In the genomic region with DNA sequence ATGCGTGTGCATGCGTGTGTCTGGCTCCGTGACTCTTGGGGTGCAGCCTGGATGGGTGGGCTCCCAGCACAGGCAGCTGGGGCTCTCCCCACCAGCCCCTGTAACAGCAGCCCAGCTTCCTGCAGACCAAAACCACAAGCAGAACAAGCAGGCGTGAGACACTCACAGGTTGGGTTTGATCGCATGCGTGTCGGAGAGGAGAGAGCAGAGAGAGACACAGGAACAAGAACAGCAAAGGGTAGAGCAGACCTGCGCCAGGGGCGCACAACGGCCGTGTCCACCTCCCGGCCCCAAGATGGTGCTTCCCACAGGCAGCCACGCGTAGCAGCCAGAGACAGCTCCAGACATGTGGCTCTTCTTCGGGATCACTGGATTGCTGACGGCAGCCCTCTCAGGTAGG, we compare ENCODE assay signal across 10 cellular contexts. TPM values are rescaled to one million over a fixed set of nuclear protein-coding genes. Genes with fewer than 3 reads are reported as not detected.
DNase-seq lines count a peak whose midpoint lies in the region; ATAC-seq and TF ChIP-seq lines count a peak whose summit lies in the region.
"Had no signal": no experiment of that assay in that cellular context is flagged by ENCODE, and none has a peak within 500 bp of the region (broad histone marks: within the 10 kb centered on the region; RNA-seq: fewer than 3 reads in every experiment).

CD6 (plus strand) TSS at position 161 of the 400 bp plus-strand sequence; CDS start at position 347, 186 bp downstream.

- TF ChIP-seq CTCF in lower lobe of right lung (IDR thresholded peaks at IDR 0.05): no peak

- H3K27me3 ChIP-seq in lower lobe of right lung (ENCODE audit: low read depth) (no peaks in the 10 kb centered on the region), thymus (ENCODE audit: control insufficient read depth, insufficient read depth) (no peaks in the 10 kb centered on the region)
- H3K27me3 ChIP-seq: right lobe of liver had no signal

- H3K36me3 ChIP-seq in lower lobe of right lung (no peaks in the 10 kb centered on the region), thymus (ENCODE audit: control insufficient read depth, insufficient read depth) (no peaks in the 10 kb centered on the region)
- H3K36me3 ChIP-seq: right lobe of liver had no signal

- H3K9me3 ChIP-seq in lower lobe of right lung (no peaks in the 10 kb centered on the region), thymus (ENCODE audit: control insufficient read depth) (no peaks in the 10 kb centered on the region)
- H3K9me3 ChIP-seq: right lobe of liver had no signal

- H3K27ac ChIP-seq in lower lobe of right lung: peak within 1 kb of the TSS; percentile 38
- H3K27ac ChIP-seq in thymus (ENCODE audit: low read depth): peak within 1 kb of the TSS; percentile 85
- H3K27ac ChIP-seq: right lobe of liver, VCaP had no signal

- WGBS in thymus: 9% methylated on average over 16 of the region's 16 CpGs

- DNase-seq in T follicular helper cell (ENCODE audit: low read depth): peak; percentile 56
- DNase-seq in activated T-cell treated with anti-CD3 and anti-CD28 coated beads for 1 hour (ENCODE audit: low read depth): peak; percentile 42
- no peak for DNase-seq in lower lobe of right lung
- DNase-seq in NCI-H1105 treated with DMSO at 0.1 percent for 48 hours (lab: John Stamatoyannopoulos, UW): no peak
- DNase-seq in Right ventricle myocardium superior: no peak
- DNase-seq in foreskin melanocyte: no peak
- DNase-seq: NCI-H510A, right lobe of liver had no signal

- intact Hi-C loops in lower lobe of right lung (cut with DNase I) (no loop called here), Right ventricle myocardium superior (cut with DNase I) (no loop called here)

- no peaks in the 10 kb centered on the region for H3K4me1 ChIP-seq in lower lobe of right lung
- H3K4me1 ChIP-seq in thymus (ENCODE audit: control insufficient read depth, insufficient read depth, low read length): peaks cover 33% of the 10 kb centered on the region
- H3K4me1 ChIP-seq: right lobe of liver had no signal

- ATAC-seq in lower lobe of right lung (peak; percentile 31 to 62), Right ventricle myocardium superior (ENCODE audit: poor library complexity) (no peak)

- peak within 1 kb of the TSS; percentile 36 for H3K4me3 ChIP-seq in lower lobe of right lung
- H3K4me3 ChIP-seq in thymus (ENCODE audit: low read length): peak within 1 kb of the TSS; percentile 53
- H3K4me3 ChIP-seq: right lobe of liver had no signal

RNA-seq across cellular contexts. Expression of gene CD6, which starts in this region (rescaled TPM):
- total RNA-seq in lower lobe of right lung (6.1 TPM), Right ventricle myocardium superior (0.08 TPM)
- 74.1 TPM for polyA plus RNA-seq in thymus

Comparison
In these comparisons a context has a peak if more than half of its experiments do, and no peak if none do; other contexts are left out.
1. DNase-seq: peak in T follicular helper cell (single experiment) and activated T-cell treated with anti-CD3 and anti-CD28 coated beads for 1 hour (single experiment); none in lower lobe of right lung (single experiment), NCI-H1105 treated with DMSO at 0.1 percent for 48 hours (single experiment), Right ventricle myocardium superior (single experiment) and foreskin melanocyte (single experiment).